8 cellular contexts compared by ENCODE assay signal in the genomic region with DNA sequence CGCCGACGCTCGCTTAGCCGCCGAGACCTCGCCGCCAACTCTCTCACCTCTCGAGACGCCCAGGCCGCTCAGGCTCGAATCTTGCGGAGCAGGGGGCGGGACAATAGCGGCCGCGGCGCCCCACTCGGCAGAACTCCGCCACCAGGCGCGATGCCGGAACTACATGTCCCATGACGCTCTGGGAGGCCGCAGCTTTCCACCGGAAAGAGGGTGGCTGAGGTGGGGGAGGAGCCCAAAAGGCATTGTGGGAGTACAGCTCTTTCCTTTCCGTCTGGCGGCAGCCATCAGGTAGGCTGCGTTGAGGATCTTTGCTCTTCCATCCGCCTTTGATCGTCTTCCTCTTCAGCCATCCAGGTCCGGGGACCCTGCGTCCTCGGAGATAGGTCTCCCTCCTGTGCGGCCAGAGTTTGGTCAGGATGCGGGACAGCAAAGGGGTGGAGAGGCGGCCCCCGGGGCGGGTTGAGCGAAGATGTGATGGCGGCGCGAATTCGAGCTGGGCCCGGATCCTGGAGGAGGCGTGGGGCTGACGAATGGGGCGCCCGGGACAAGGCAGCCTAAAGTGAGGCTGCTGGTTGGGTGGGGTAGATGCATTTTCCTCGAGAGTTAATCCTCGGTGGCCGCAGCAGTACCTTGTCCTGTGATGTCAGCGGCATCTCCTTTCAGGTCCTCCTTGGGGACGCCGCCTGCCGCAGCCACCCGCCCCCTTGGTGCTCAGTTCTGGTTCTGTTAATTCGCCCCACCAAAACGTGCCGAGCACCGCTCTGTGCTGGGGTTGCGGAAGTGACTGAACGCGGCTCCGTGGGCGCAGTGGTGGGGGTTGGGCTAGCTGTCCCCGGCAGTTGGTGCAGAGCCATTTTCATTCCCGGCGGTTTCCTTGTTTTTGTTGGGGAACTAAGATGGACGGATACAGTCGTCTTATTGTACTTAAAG. TPM values are rescaled to one million over a fixed set of nuclear protein-coding genes. Genes with fewer than 3 reads are reported as not detected.
A peak's percentile ranks its signal among the peaks of the same experiment; 100 is the strongest.
DNase-seq lines count a peak whose midpoint lies in the region; ATAC-seq and TF ChIP-seq lines count a peak whose summit lies in the region.

A gene (minus strand): TSS at position 105 of the 930 bp plus-strand sequence. CDS start 6,086 bp downstream, outside the sequence.
A gene (plus strand): TSS at position 247 of the 930 bp plus-strand sequence. CDS start 728 bp downstream, outside the sequence.

- peak within 1 kb of the TSS; percentile 76 to 99 (median 94) for H3K27ac ChIP-seq in adrenal gland
- peak within 1 kb of the TSS; percentile 75 to 97 (median 90) for H3K27ac ChIP-seq in heart right ventricle
- H3K27ac ChIP-seq in upper lobe of right lung, result peak within 1 kb of the TSS; percentile 93

- TF ChIP-seq POLR2A in adrenal gland (IDR thresholded peaks at IDR 0.05), result peak; percentile 97 to 98

- ATAC-seq in HG02763 (IDR thresholded peaks at IDR 0.05; ENCODE audit: unreplicated experiment), result peak; percentile 94
- ATAC-seq in heart right ventricle, result peak; percentile 98 to 99 (median 99)
- ATAC-seq in upper lobe of right lung, result peak; percentile 99

- H3K4me1 ChIP-seq in adrenal gland (replicated peaks in 1 of 2), result peaks cover 16 to 56% of the 10 kb centered on the region in 2 donors
- H3K4me1 ChIP-seq in heart right ventricle, result peaks cover 2 to 45% (median 39%) of the 10 kb centered on the region in 9 donors
- peaks cover 31% of the 10 kb centered on the region for H3K4me1 ChIP-seq in upper lobe of right lung

- H3K27me3 ChIP-seq in adrenal gland (no peaks in the 10 kb centered on the region), heart right ventricle (no peaks in the 10 kb centered on the region), upper lobe of right lung (no peaks in the 10 kb centered on the region)

- 0 to 1% (median 0%) methylated on average over 19 to 71 of the region's 71 CpGs for WGBS in adrenal gland, 4 donors
- WGBS in heart right ventricle, 2 donors, result 0% methylated on average over 70 to 71 of the region's 71 CpGs

- H3K36me3 ChIP-seq in adrenal gland (replicated peaks in 1 of 2) (peaks cover 0 to 30% of the 10 kb centered on the region in 2 donors), heart right ventricle (peaks cover 0 to 44% (median 28%) of the 10 kb centered on the region in 9 donors), upper lobe of right lung (peaks cover 41% of the 10 kb centered on the region)

- peak; percentile 71 for DNase-seq in NCI-H1417 treated with DMSO at 0.1 percent for 48 hours (lab: John Stamatoyannopoulos, UW)
- DNase-seq in SW480 (ENCODE audit: low spot score), result peak; percentile 96
- peak; percentile 97 to 99 (median 98) for DNase-seq in adrenal gland
- DNase-seq in heart right ventricle, result peak; percentile 96 to 98
- DNase-seq in posterior vena cava (ENCODE audit: low spot score), result peak; percentile 99
- peak; percentile 98 for DNase-seq in upper lobe of right lung

- H3K4me3 ChIP-seq in adrenal gland (peak within 1 kb of the TSS; percentile 13 to 90 (median 70)), heart right ventricle (peak within 1 kb of the TSS; percentile 66 to 96 (median 84)), upper lobe of right lung (peak within 1 kb of the TSS; percentile 94)

- TF ChIP-seq CTCF in GM12874 (IDR thresholded peaks at IDR 0.05; ENCODE audit: insufficient read depth, low read depth, low read length), result peak; percentile 23; the same call in 1 of the 2 replicates
- TF ChIP-seq CTCF in adrenal gland (IDR thresholded peaks at IDR 0.05), result peak; percentile 54 to 92 (median 68)
- peak; percentile 27 to 66 (median 56) for TF ChIP-seq CTCF in heart right ventricle (IDR thresholded peaks at IDR 0.05)
- TF ChIP-seq CTCF in upper lobe of right lung (IDR thresholded peaks at IDR 0.05), result peak; percentile 61

- intact Hi-C loops in adrenal gland (cut with DNase I) (no loop called here), heart right ventricle (cut with DNase I) (loop anchor here in 6 of 10 donors (1.0 to 2.0 kb wide), 2 partner anchors 28 kb away; a partner anchor contains a TSS), posterior vena cava (cut with DNase I) (no loop called here), upper lobe of right lung (cut with DNase I) (no loop called here)

- H3K9me3 ChIP-seq in adrenal gland (replicated peaks in 1 of 3) (no peaks in the 10 kb centered on the region), heart right ventricle (no peaks in the 10 kb centered on the region), upper lobe of right lung (no peaks in the 10 kb centered on the region)

RNA-seq across cellular contexts. Expression of the first gene that starts in this region (rescaled TPM):
- total RNA-seq in adrenal gland (10 to 100 TPM; 11.2 to 20.1 (median 15.1) TPM), heart right ventricle (10 to 100 TPM; 15.2 to 24.2 (median 20.3) TPM), posterior vena cava (10 to 100 TPM; 12.6 to 15.1 TPM), upper lobe of right lung (8.4 TPM)
- polyA plus RNA-seq in adrenal gland (10 to 100 TPM in 1 of 3 donors, 1 to 10 TPM in 2; 6.7 to 31.4 (median 8.0) TPM), heart right ventricle (10 to 100 TPM in 1 of 2 donors, 1 to 10 TPM in 1; 9.4 to 12.0 TPM)

RNA-seq across cellular contexts. Expression of the second gene that starts in this region (rescaled TPM):
- total RNA-seq in adrenal gland (1,000 to 10,000 TPM in 7 of 8 donors, 100 to 1,000 TPM in 1; 760 to 2,308 (median 1,655) TPM), heart right ventricle (1,000 to 10,000 TPM in 2 of 10 donors, 100 to 1,000 TPM in 8; 869 to 1,215 (median 928) TPM), posterior vena cava (1,000 to 10,000 TPM; 1,213 to 1,232 TPM), upper lobe of right lung (1,404 TPM)
- polyA plus RNA-seq in adrenal gland (1,000 to 10,000 TPM; 1,857 to 3,034 (median 1,896) TPM), heart right ventricle (1,000 to 10,000 TPM; 1,101 to 3,225 TPM)

Comparison
In these comparisons a context has a peak if more than half of its experiments do, and no peak if none do; other contexts are left out.
1. Peak in every context shown above with its lines: DNase-seq, ATAC-seq, H3K4me3 ChIP-seq and H3K27ac ChIP-seq.
2. intact Hi-C loops: an anchor here in heart right ventricle (1.0 to 2.0 kb wide); none called in adrenal gland, posterior vena cava and upper lobe of right lung.